ENCODE assay signal across 1 cellular context in the genomic region with DNA sequence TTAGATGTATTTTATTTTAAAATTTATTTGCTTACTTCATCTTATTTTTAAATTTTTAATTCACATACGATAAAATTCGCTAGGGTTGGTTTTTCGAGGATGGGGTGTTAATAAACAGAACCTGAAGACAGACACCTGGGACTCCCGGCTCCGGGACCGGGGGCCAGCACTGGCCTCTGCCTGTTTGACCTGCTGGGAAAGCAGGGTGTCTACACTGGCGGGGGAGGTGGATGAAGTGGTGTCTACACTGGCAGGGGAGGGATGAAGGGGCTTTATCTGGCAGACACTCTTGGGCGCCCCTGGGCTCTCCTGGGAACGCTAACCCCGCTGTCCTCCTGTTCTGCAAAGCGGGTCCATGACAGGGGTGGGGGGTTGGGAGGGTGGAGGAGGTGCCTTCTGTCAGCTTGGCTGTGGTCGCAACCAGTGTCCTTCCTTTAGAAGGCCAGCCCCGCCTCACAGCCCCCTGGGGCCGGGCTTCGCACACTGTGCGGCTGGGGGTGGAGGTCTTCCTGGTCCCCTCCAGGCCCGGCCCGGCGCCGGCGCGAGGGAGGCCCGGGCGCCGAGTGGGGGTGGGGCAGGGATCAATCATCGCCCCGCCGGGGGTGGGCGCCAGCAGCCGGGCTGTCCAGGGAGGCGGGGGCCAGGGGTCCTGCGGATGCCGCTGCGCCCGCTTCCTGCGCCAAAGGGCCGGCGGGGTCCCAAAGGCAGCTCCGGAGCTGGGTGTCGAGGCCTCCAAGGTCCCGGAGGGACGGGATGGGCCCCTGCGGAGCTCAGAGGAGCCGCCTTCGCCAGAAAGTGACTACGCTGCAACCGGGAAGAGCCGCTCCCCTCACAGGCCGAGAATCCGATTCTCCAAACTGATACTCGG.
TF ChIP-seq lines count a peak whose summit lies in the region.

No MANE protein-coding gene starts in this region.

TF ChIP-seq in H1, 55 proteins besides CTCF, POLR2A, EP300 and RAD21:
- TF ChIP-seq TBP (IDR thresholded peaks at IDR 0.05; ENCODE audit: low read depth, low read length) (no peak), BACH1 (IDR thresholded peaks at IDR 0.05; ENCODE audit: low read length) (no peak), TAF1 (IDR thresholded peaks at IDR 0.05; ENCODE audit: low read depth, low read length) (no peak), KDM4A (IDR thresholded peaks at IDR 0.05; ENCODE audit: low read depth, low read length, severe bottlenecking) (peak; percentile 28), GABPA (IDR thresholded peaks at IDR 0.05; ENCODE audit: borderline replicate concordance, insufficient read depth, low read length) (0 out of 2 replicates have a peak, but pooled peaks have one; percentile 46), EGR1 (IDR thresholded peaks at IDR 0.05; ENCODE audit: borderline replicate concordance, low read depth, low read length) (no peak)
- TF ChIP-seq, protein P1, sequence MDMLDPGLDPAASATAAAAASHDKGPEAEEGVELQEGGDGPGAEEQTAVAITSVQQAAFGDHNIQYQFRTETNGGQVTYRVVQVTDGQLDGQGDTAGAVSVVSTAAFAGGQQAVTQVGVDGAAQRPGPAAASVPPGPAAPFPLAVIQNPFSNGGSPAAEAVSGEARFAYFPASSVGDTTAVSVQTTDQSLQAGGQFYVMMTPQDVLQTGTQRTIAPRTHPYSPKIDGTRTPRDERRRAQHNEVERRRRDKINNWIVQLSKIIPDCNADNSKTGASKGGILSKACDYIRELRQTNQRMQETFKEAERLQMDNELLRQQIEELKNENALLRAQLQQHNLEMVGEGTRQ (IDR thresholded peaks at IDR 0.05; ENCODE audit: low read length) = no peak
